24 cellular contexts compared by ENCODE assay signal in genomic region chr21:45494851-45495680, GRCh38. TPM values are rescaled to one million over a fixed set of nuclear protein-coding genes. Genes with fewer than 3 reads are reported as not detected.
DNase-seq lines count a peak whose midpoint lies in the region; ATAC-seq, FAIRE-seq and TF ChIP-seq lines count a peak whose summit lies in the region.
"Had no signal": no experiment of that assay in that cellular context is flagged by ENCODE, and none has a peak within 500 bp of the region (broad histone marks: within the 10 kb centered on the region; RNA-seq: fewer than 3 reads in every experiment).

No MANE protein-coding gene starts in this region.

- H3K27me3 ChIP-seq in right cardiac atrium (ENCODE audit: control insufficient read depth, insufficient read depth) = no peaks in the 10 kb centered on the region
- no peaks in the 10 kb centered on the region for H3K27me3 ChIP-seq in ovary
- H3K27me3 ChIP-seq: BLaER1 treated with 17β-estradiol and CSF1 and Interleukin-3, amounts not matched to agents 10 nM and 100 nM; Peyer's patch; SJSA1 had no signal

- H3K27ac ChIP-seq in right cardiac atrium (ENCODE audit: low read length) (no peak overlapping the region), ovary (no peak overlapping the region)
- H3K27ac ChIP-seq: BLaER1 treated with 17β-estradiol and CSF1 and Interleukin-3, amounts not matched to agents 10 nM and 100 nM; KMS-11; Peyer's patch; SJSA1 had no signal

- TF ChIP-seq CTCF in chondrocyte (IDR thresholded peaks at IDR 0.05) (no peak), ovary (IDR thresholded peaks at IDR 0.05) (no peak)

- peaks cover 19% of the 10 kb centered on the region for H3K36me3 Mint-ChIP-seq in chondrocyte (ENCODE audit: low read depth)
- H3K36me3 Mint-ChIP-seq: CD8-positive, alpha-beta memory T cell had no signal

- no peak for ATAC-seq in right cardiac atrium
- ATAC-seq in HG02610 (IDR thresholded peaks at IDR 0.05; ENCODE audit: unreplicated experiment) = no peak
- no peak for ATAC-seq in HG03432 (IDR thresholded peaks at IDR 0.05; ENCODE audit: unreplicated experiment)

- TF ChIP-seq EP300 in ovary (IDR thresholded peaks at IDR 0.05) = no peak

- intact Hi-C loops in right cardiac atrium (cut with DNase I) (no loop called here), ovary (cut with DNase I) (no loop called here)

- H3K4me3 ChIP-seq in right cardiac atrium (ENCODE audit: low read length) (no peak overlapping the region), ovary (no peak overlapping the region)
- H3K4me3 ChIP-seq: BLaER1 treated with 17β-estradiol and CSF1 and Interleukin-3, amounts not matched to agents 10 nM and 100 nM; HAP-1; Peyer's patch; SJSA1 had no signal

- DNase-seq in chondrocyte (ENCODE audit: low spot score) (peak; percentile 85), right cardiac atrium (peak; percentile 9 to 47 (median 34)), ovary (peak in 3 of 5 donors; percentile 15 to 39 (median 17)), urothelium cell line (ENCODE audit: low spot score) (no peak)
- no peak for DNase-seq in stimulated activated naive CD4-positive, alpha-beta T cell treated with Interleukin-2 at 50 U/mL for 16 hours (lab: John Stamatoyannopoulos, UW)
- DNase-seq: Calu3; CD8-positive, alpha-beta memory T cell; DMS153; IMR-90; NCI-H1105; NCI-H146; NCI-H2029; NCI-H226; NCI-H510A treated with DMSO at 0.1 percent for 48 hours; NCI-H82; Peyer's patch had no signal

- H3K4me1 Mint-ChIP-seq in chondrocyte (ENCODE audit: low read depth) = no peaks in the 10 kb centered on the region

- FAIRE-seq in urothelium cell line (lab: Jason Lieb, UNC) = peak; percentile 65
- FAIRE-seq: G401.6, GM12892 had no signal

- H3K4me1 ChIP-seq in right cardiac atrium (ENCODE audit: control insufficient read depth, insufficient read depth, low read length) (no peaks in the 10 kb centered on the region), ovary (ENCODE audit: insufficient read depth) (peaks cover 3% of the 10 kb centered on the region)
- H3K4me1 ChIP-seq: HAP-1, Peyer's patch, SJSA1 had no signal

- no peak for TF ChIP-seq POLR2A in ovary (IDR thresholded peaks at IDR 0.05)

- no peaks in the 10 kb centered on the region for H3K27me3 Mint-ChIP-seq in chondrocyte (ENCODE audit: low read depth)
- H3K27me3 Mint-ChIP-seq: CD8-positive, alpha-beta memory T cell had no signal

- WGBS in right cardiac atrium = 89% methylated on average over 30 of the region's 30 CpGs
- 83 to 87% (median 87%) methylated on average over 30 of the region's 30 CpGs for WGBS in ovary, 3 donors

- H3K36me3 ChIP-seq in ovary = no peaks in the 10 kb centered on the region
- H3K36me3 ChIP-seq: SJSA1 had no signal

- no peak overlapping the region for H3K27ac Mint-ChIP-seq in chondrocyte (ENCODE audit: unreplicated experiment)
- H3K27ac Mint-ChIP-seq: CD8-positive, alpha-beta memory T cell had no signal

- H3K9me3 ChIP-seq in right cardiac atrium (ENCODE audit: control insufficient read depth, low read length) (no peaks in the 10 kb centered on the region), ovary (no peaks in the 10 kb centered on the region)
- H3K9me3 ChIP-seq: HAP-1, Peyer's patch, SJSA1 had no signal

- no peak overlapping the region for H3K4me3 Mint-ChIP-seq in chondrocyte (ENCODE audit: unreplicated experiment)
- H3K4me3 Mint-ChIP-seq: CD8-positive, alpha-beta memory T cell had no signal

- no peaks in the 10 kb centered on the region for H3K9me3 Mint-ChIP-seq in chondrocyte (ENCODE audit: low read depth)
- H3K9me3 Mint-ChIP-seq: CD8-positive, alpha-beta memory T cell had no signal

RNA-seq across cellular contexts. Expression of gene SLC19A1, which starts 47.2 kb away (rescaled TPM):
- total RNA-seq in chondrocyte (6.5 to 12.7 TPM (median 7.8 TPM) in 3 replicates), right cardiac atrium (1 to 10 TPM; 2.3 to 5.0 (median 3.8) TPM), ovary (10 to 100 TPM in 4 of 7 donors, 1 to 10 TPM in 3; 2.4 to 18.2 (median 10.1) TPM)
- polyA plus RNA-seq in right cardiac atrium (3.9 TPM), ovary (1 to 10 TPM in 1 of 2 donors, under 1 TPM in 1; 0.88 to 6.9 TPM)

Comparison
In these comparisons a context has a peak if more than half of its experiments do, and no peak if none do; other contexts are left out.
1. DNase-seq: peak in chondrocyte (single experiment), right cardiac atrium (3 of 3) and ovary (3 of 5); none in urothelium cell line (single experiment) and stimulated activated naive CD4-positive, alpha-beta T cell treated with Interleukin-2 at 50 U/mL for 16 hours (single experiment).